In the genomic region with DNA sequence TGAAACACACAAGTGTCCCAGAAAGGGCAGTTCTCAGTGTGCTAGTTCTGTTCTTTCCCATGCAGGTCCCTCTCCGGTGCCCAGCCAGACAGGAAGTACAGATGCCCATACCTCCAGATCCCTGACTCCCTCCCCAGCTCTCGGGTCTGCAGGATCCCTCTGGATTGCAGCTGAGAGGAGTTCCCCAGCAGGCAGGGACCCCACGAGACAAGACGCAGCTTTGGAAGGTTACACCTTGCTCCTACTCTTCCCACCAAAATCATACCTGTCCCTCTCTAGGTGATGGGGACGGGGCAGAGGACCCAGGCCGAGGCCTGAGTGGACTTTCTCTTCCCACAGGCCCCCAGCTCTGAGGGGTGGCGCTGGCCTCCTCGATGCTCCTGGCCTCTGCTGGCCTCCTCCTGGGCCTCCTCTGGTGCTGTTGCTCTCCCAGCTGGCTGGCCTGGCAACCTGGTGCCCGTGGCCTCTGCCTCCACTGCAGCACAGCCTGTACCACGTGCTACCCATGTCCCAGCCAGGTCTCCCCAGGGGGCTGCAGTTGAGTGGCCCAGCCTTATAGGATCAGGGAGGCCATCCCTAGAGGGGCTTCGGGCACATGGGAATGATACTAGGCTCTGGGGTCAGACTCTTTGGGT, we compare ENCODE assay signal across 19 cellular contexts. TPM values are rescaled to one million over a fixed set of nuclear protein-coding genes. Genes with fewer than 3 reads are reported as not detected.
DNase-seq lines count a peak whose midpoint lies in the region; ATAC-seq, FAIRE-seq and TF ChIP-seq lines count a peak whose summit lies in the region.
"Had no signal": no experiment of that assay in that cellular context is flagged by ENCODE, and none has a peak within 500 bp of the region (broad histone marks: within the 10 kb centered on the region; RNA-seq: fewer than 3 reads in every experiment).

No MANE protein-coding gene starts in this region.

- peaks cover 13 to 41% of the 10 kb centered on the region in 2 experiments for H3K4me1 ChIP-seq in K562 (replicated peaks in 1 of 2; ENCODE audit: control insufficient read depth in 2 of 2, insufficient read depth in 2 of 2, low read length in 2 of 2)
- H3K4me1 ChIP-seq: Caco-2 had no signal

- H3K79me2 ChIP-seq in K562 (ENCODE audit: control insufficient read depth, insufficient read depth, low read length) = no peaks in the 10 kb centered on the region

- WGBS in K562 (ENCODE audit: insufficient coverage, low coverage, missing lambda C conversion rate) = 82% methylated on average over 10 of the region's 11 CpGs

- BruUV-seq in K562 (replicated peaks; lab: Mats Ljungman, UMichigan) = no TSS peak

- H2AFZ ChIP-seq in K562 (ENCODE audit: low read depth, low read length) = no peak overlapping the region

- H3K27me3 Mint-ChIP-seq in stimulated activated naive CD8-positive, alpha-beta T cell treated with anti-CD3 and anti-CD28 coated beads, Interleukin-15, amount 100 ng/mL, for 72 hours = no peaks in the 10 kb centered on the region
- peaks cover 3% of the 10 kb centered on the region for H3K27me3 Mint-ChIP-seq in nephron progenitor cell (ENCODE audit: low read depth, poor library complexity)
- no peaks in the 10 kb centered on the region for H3K27me3 Mint-ChIP-seq in type B pancreatic cell
- H3K27me3 Mint-ChIP-seq: B cell had no signal

- no peak for TF ChIP-seq EP300 in K562 (IDR thresholded peaks at IDR 0.05; ENCODE audit: low read length)

- POLR2A ChIA-PET in K562 (lab: Yijun Ruan, JAX) = interaction anchor here (0.5 to 1.1 kb wide), 4 partner anchors 13 to 209 kb away, joined by 3 to 4 read pairs (median 3); no protein-coding TSS in a partner anchor

- TF ChIP-seq RAD21 in K562 (CRISPR knock-in tag; conservative IDR thresholded peaks at IDR 0.05 in 1 of 2, IDR thresholded peaks at IDR 0.05 in 1 of 2) = no peak

- H3K4me3 Mint-ChIP-seq in stimulated activated naive CD8-positive, alpha-beta T cell treated with anti-CD3 and anti-CD28 coated beads, Interleukin-15, amount 100 ng/mL, for 72 hours = no peak overlapping the region
- no peak overlapping the region for H3K4me3 Mint-ChIP-seq in nephron progenitor cell
- no peak overlapping the region for H3K4me3 Mint-ChIP-seq in type B pancreatic cell
- H3K4me3 Mint-ChIP-seq: B cell; CD4-positive, CD25-positive, alpha-beta regulatory T cell had no signal

- intact Hi-C loops in K562 (cut with micrococcal nuclease) = no loop called here

- CTCF ChIA-PET in K562 (lab: Yijun Ruan, JAX; ENCODE audit: low intra/inter-chr PET ratio) = no interaction called here

- H3K27ac Mint-ChIP-seq in stimulated activated naive CD8-positive, alpha-beta T cell treated with anti-CD3 and anti-CD28 coated beads, Interleukin-15, amount 100 ng/mL, for 72 hours = no peak overlapping the region
- H3K27ac Mint-ChIP-seq in nephron progenitor cell (peak overlapping the region; percentile 19), type B pancreatic cell (no peak overlapping the region)
- H3K27ac Mint-ChIP-seq: B cell had no signal

- in situ Hi-C loops in K562 (cut with MboI) = no loop called here

- H3K4me1 Mint-ChIP-seq in stimulated activated naive CD8-positive, alpha-beta T cell treated with anti-CD3 and anti-CD28 coated beads, Interleukin-15, amount 100 ng/mL, for 72 hours = peaks cover 5% of the 10 kb centered on the region
- peaks cover 15% of the 10 kb centered on the region for H3K4me1 Mint-ChIP-seq in nephron progenitor cell
- peaks cover 4% of the 10 kb centered on the region for H3K4me1 Mint-ChIP-seq in type B pancreatic cell (ENCODE audit: unreplicated experiment)

- H3K36me3 Mint-ChIP-seq in nephron progenitor cell (ENCODE audit: low read depth) = peaks cover 11% of the 10 kb centered on the region
- peaks cover 3% of the 10 kb centered on the region for H3K36me3 Mint-ChIP-seq in type B pancreatic cell
- H3K36me3 Mint-ChIP-seq: CD4-positive, CD25-positive, alpha-beta regulatory T cell had no signal

- no peaks in the 10 kb centered on the region for H3K27me3 ChIP-seq in K562 (ENCODE audit: control insufficient read depth in 2 of 2, insufficient read depth in 2 of 2, low read length in 2 of 2)

- peak; percentile 19 for ATAC-seq in stimulated activated naive CD8-positive, alpha-beta T cell treated with anti-CD3 and anti-CD28 coated beads, Interleukin-15, Interleukin-2, amounts not matched to agents 100 U/mL and 50 U/mL, for 24 hours
- ATAC-seq in stimulated activated naive CD8-positive, alpha-beta T cell treated with anti-CD3 and anti-CD28 coated beads, Interleukin-15, amount 100 ng/mL, for 72 hours = no peak
- no peak for ATAC-seq in K562

- H3K9me1 ChIP-seq in K562 (ENCODE audit: control insufficient read depth, insufficient read depth, low read length) = peaks cover 3% of the 10 kb centered on the region

- H3K4me3 ChIP-seq in K562 (no peak overlapping the region), foreskin fibroblast (ENCODE audit: low read depth in 1 of 2, low read length in 2 of 2) (no peak overlapping the region)

- no peak for TF ChIP-seq POLR2A in K562 (conservative IDR thresholded peaks at IDR 0.05)

- no peaks in the 10 kb centered on the region for H4K20me1 ChIP-seq in K562 (replicated peaks; ENCODE audit: control insufficient read depth, insufficient read depth, low read length)

- peak overlapping the region in 1 of 2 experiments; percentile 59; a peak in 1 of 4 replicates for H3K9ac ChIP-seq in K562 (ENCODE audit: insufficient read depth in 1 of 2, low read depth in 2 of 2, low read length in 2 of 2)

- no peak overlapping the region for H3K27ac ChIP-seq in K562 (ENCODE audit: extremely low read depth, low read depth, low read length)

- DNase-seq in stimulated activated naive CD8-positive, alpha-beta T cell treated with anti-CD3 and anti-CD28 coated beads, Interleukin-15, Interleukin-2, amounts not matched to agents 100 U/mL and 50 U/mL, for 24 hours = no peak
- no peak for DNase-seq in stimulated activated naive CD8-positive, alpha-beta T cell treated with anti-CD3 and anti-CD28 coated beads, Interleukin-15, amount 100 ng/mL, for 72 hours
- no peak for DNase-seq in K562 (ENCODE audit: extremely low read depth in 1 of 4, low spot score in 3 of 4)
- no peak for DNase-seq in nephron progenitor cell
- DNase-seq in kidney tubule cell (ENCODE audit: low spot score) = no peak
- no peak for DNase-seq in type B pancreatic cell (ENCODE audit: extremely low spot score, unreplicated experiment)
- DNase-seq in foreskin fibroblast = no peak
- DNase-seq: Caco-2; CD4-positive, CD25-positive, alpha-beta regulatory T cell; EL; GOT3; KG1; NCI-H1436; NCI-H2029; NCI-H2171; NCI-H446; NCI-H69 had no signal

- no peak for FAIRE-seq in K562 (lab: Jason Lieb, UNC)

- H3K9me3 ChIP-seq in K562 (replicated peaks; ENCODE audit: control insufficient read depth, insufficient read depth, low read depth, low read length) = no peaks in the 10 kb centered on the region
- H3K9me3 ChIP-seq: Caco-2 had no signal

- H3K4me2 ChIP-seq in K562 (ENCODE audit: insufficient read depth, low read length) = no peak overlapping the region

- H3K36me3 ChIP-seq in K562 (ENCODE audit: control insufficient read depth, insufficient read depth, low read length) = peaks cover 33% of the 10 kb centered on the region; the same call in 1 of the 3 replicates

- TF ChIP-seq CTCF in K562 (IDR thresholded peaks at IDR 0.05 in 2 of 3, conservative IDR thresholded peaks at IDR 0.05 in 1 of 3; ENCODE audit: insufficient read depth in 2 of 3, low read depth in 1 of 3, low read length in 3 of 3) (no peak), nephron progenitor cell (IDR thresholded peaks at IDR 0.05) (no peak), type B pancreatic cell (conservative IDR thresholded peaks at IDR 0.05) (no peak), foreskin fibroblast (IDR thresholded peaks at IDR 0.05; ENCODE audit: low read depth, low read length) (no peak)

- no peaks in the 10 kb centered on the region for H3K9me3 Mint-ChIP-seq in stimulated activated naive CD8-positive, alpha-beta T cell treated with anti-CD3 and anti-CD28 coated beads, Interleukin-15, amount 100 ng/mL, for 72 hours
- H3K9me3 Mint-ChIP-seq in nephron progenitor cell (peaks cover 3% of the 10 kb centered on the region), type B pancreatic cell (no peaks in the 10 kb centered on the region)
- H3K9me3 Mint-ChIP-seq: CD4-positive, CD25-positive, alpha-beta regulatory T cell had no signal

RNA-seq across cellular contexts. Expression of a gene that starts 9.4 kb away (rescaled TPM):
- total RNA-seq in K562 (2011; cell fraction: chromatin; rRNA removed; ENCODE audit: low replicate concordance) = not detected in 2 replicates
- total RNA-seq in K562 (2011; cell fraction: nucleolus; rRNA removed) = 0.13 TPM in 1 of 2 replicates, not detected in the other
- not detected in 2 replicates for total RNA-seq in K562 (2011; cell fraction: nucleoplasm; rRNA removed)
- total RNA-seq in K562 (2014; rRNA removed) (not detected in 2 replicates), K562 (2014; rRNA removed; fragmentation: Illumina TruSeq; extraction: Trizol) (not detected in 2 replicates), K562 (2015; rRNA removed; fragmentation: Illumina TruSeq; extraction: Trizol) (not detected in 2 replicates), K562 (2021) (not detected in 2 replicates), type B pancreatic cell (ENCODE audit: low replicate concordance) (0.19 TPM in 1 of 2 replicates, not detected in the other)
- polyA plus RNA-seq in K562 (2011; rRNA removed) (not detected in 2 replicates), K562 (2014; fragmentation: Illumina TruSeq; extraction: Trizol) (not detected in 2 replicates), K562 (2014; fragmentation: Nextera tagmentation; extraction: Ambion mirVana) (under 1 TPM; 0.45 to 0.48 TPM), K562 (2014; rRNA removed) (not detected in 2 replicates)
- polyA plus RNA-seq in K562 (2011; cell fraction: cytosol; rRNA removed) = not detected in 2 replicates
- polyA plus RNA-seq in K562 (2011; cell fraction: nucleus; rRNA removed) = 0.10 TPM in 1 of 2 replicates, not detected in the other
- polyA plus RNA-seq in K562 (2012) = 5.8 and 7.0 TPM in 2 replicates
- not detected in 2 replicates for polyA minus RNA-seq in K562 (2011; rRNA and poly(A)+ RNA removed)
- polyA minus RNA-seq in K562 (2011; cell fraction: cytosol; rRNA and poly(A)+ RNA removed) = not detected in 2 replicates
- not detected in 2 replicates for polyA minus RNA-seq in K562 (2011; cell fraction: nucleus; rRNA and poly(A)+ RNA removed)
- total RNA-seq: Caco-2, RPMI7951 had no signal
- polyA plus RNA-seq: CD4-positive, CD25-positive, alpha-beta regulatory T cell had no signal

RNA-seq across cellular contexts. Expression of a gene that starts 38.6 kb away (rescaled TPM):
- 194 and 717 TPM in 2 replicates for total RNA-seq in K562 (2011; cell fraction: chromatin; rRNA removed; ENCODE audit: low replicate concordance)
- 95.7 and 151 TPM in 2 replicates for total RNA-seq in K562 (2011; cell fraction: nucleolus; rRNA removed)
- total RNA-seq in K562 (2011; cell fraction: nucleoplasm; rRNA removed) = 249 and 315 TPM in 2 replicates
- total RNA-seq in K562 (2014; rRNA removed) = 89.9 and 91.0 TPM in 2 replicates
- total RNA-seq in K562 (2014; rRNA removed; fragmentation: Illumina TruSeq; extraction: Trizol) = 106 and 120 TPM in 2 replicates
- total RNA-seq in K562 (2015; rRNA removed; fragmentation: Illumina TruSeq; extraction: Trizol) = 102 and 109 TPM in 2 replicates
- total RNA-seq in K562 (2021) = 123 TPM in 2 replicates
- polyA plus RNA-seq in K562 (2011; rRNA removed) = 78.6 and 97.2 TPM in 2 replicates
- 13.8 and 29.6 TPM in 2 replicates for polyA plus RNA-seq in K562 (2011; cell fraction: cytosol; rRNA removed)
- polyA plus RNA-seq in K562 (2011; cell fraction: nucleus; rRNA removed) = 94.2 and 106 TPM in 2 replicates
- polyA plus RNA-seq in K562 (2012) = 92.9 and 103 TPM in 2 replicates
- 101 and 121 TPM in 2 replicates for polyA plus RNA-seq in K562 (2014; fragmentation: Illumina TruSeq; extraction: Trizol)
- 10 to 100 TPM; 23.3 to 30.3 TPM for polyA plus RNA-seq in K562 (2014; fragmentation: Nextera tagmentation; extraction: Ambion mirVana)
- polyA plus RNA-seq in K562 (2014; rRNA removed) = 101 and 106 TPM in 2 replicates
- 149 and 168 TPM in 2 replicates for polyA minus RNA-seq in K562 (2011; rRNA and poly(A)+ RNA removed)
- 39.7 and 45.1 TPM in 2 replicates for polyA minus RNA-seq in K562 (2011; cell fraction: cytosol; rRNA and poly(A)+ RNA removed)
- 77.0 and 154 TPM in 2 replicates for polyA minus RNA-seq in K562 (2011; cell fraction: nucleus; rRNA and poly(A)+ RNA removed)
- 58.7 and 66.7 TPM in 2 replicates for total RNA-seq in type B pancreatic cell (ENCODE audit: low replicate concordance)
